1 cellular context compared by ENCODE assay signal in the genomic region with DNA sequence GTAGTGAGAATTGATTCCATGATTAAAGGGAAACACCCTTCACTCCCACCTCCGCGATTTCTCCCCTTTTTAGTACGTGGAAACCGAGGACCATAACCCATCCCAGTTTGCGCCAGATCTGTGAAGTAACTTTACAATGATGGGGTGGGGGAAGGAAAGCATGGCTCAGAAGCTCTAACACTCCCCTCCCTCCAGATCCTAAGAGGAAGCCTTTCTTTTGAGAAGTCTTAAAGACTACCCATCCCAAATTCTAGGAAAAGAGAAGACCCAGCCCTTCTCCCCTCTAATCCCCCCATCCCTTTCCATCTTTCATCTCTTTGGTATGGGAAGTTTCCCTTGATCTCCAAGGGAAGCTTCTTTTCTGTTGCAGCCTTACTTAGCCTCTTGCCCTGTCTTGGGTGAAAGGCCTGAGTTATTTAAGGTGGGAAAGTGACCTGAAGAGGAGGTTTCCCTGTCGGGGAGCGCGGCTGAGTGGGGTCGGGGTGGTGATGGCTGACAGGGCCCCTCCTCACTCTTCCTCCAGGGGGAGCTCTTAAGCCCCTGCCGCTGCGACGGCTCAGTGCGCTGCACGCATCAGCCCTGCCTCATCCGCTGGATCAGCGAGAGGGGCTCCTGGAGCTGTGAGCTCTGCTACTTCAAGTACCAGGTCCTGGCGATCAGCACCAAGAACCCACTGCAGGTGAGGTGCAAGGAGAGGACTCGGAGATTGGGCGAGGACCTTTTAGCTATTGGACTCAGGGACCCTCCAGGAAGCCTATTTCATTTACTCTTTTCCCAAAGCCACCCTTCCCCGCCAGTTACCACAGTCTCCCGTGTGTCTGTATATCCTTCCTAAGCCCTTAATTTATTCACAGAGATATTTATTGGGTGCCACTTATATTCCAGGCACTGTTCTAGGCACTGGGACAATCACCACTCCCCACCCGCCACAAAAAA.
TF ChIP-seq lines count a peak whose summit lies in the region.

No MANE protein-coding gene starts in this region.

TF ChIP-seq in K562, 482 proteins besides CTCF, POLR2A, EP300 and RAD21 (continued from another document and continues in another):
- TF ChIP-seq EGR1 (conservative IDR thresholded peaks at IDR 0.05), result no peak
- TF ChIP-seq MAFG (tag; conservative IDR thresholded peaks at IDR 0.05), result no peak
- TF ChIP-seq STAG1 (CRISPR knock-in tag; IDR thresholded peaks at IDR 0.05; ENCODE audit: borderline replicate concordance), result peak; percentile 20; the same call in 1 of the 2 replicates
- TF ChIP-seq CBX1 (IDR thresholded peaks at IDR 0.05; ENCODE audit: low read depth), result no peak
- TF ChIP-seq RFX7 (CRISPR knock-in tag; IDR thresholded peaks at IDR 0.05), result no peak
- TF ChIP-seq ZNF785 (CRISPR knock-in tag; IDR thresholded peaks at IDR 0.05), result no peak
- TF ChIP-seq ZNF57 (CRISPR knock-in tag; IDR thresholded peaks at IDR 0.05), result no peak
- TF ChIP-seq ZBTB5 (IDR thresholded peaks at IDR 0.05), result no peak
- no peak for TF ChIP-seq MCM3 (IDR thresholded peaks at IDR 0.05)
- TF ChIP-seq ZNF76 (CRISPR knock-in tag; IDR thresholded peaks at IDR 0.05; ENCODE audit: borderline replicate concordance), result no peak
- TF ChIP-seq NCOA6 (IDR thresholded peaks at IDR 0.05), result no peak
- TF ChIP-seq NFYB (IDR thresholded peaks at IDR 0.05; ENCODE audit: extremely low read depth, insufficient read length), result no peak
- TF ChIP-seq MCM2 (IDR thresholded peaks at IDR 0.05; ENCODE audit: low read depth), result no peak
- peak; percentile 89 for TF ChIP-seq ZBTB7A (IDR thresholded peaks at IDR 0.05; ENCODE audit: borderline replicate concordance, control insufficient read depth, low read depth, low read length)
- TF ChIP-seq ZNF282 (CRISPR knock-in tag; IDR thresholded peaks at IDR 0.05), result no peak
- TF ChIP-seq MTA3 (IDR thresholded peaks at IDR 0.05; ENCODE audit: borderline replicate concordance), result peak; percentile 60; the same call in 1 of the 2 replicates
- no peak for TF ChIP-seq ZBTB9 (CRISPR knock-in tag; IDR thresholded peaks at IDR 0.05)
- no peak; a peak in 1 of 4 replicates for TF ChIP-seq RCOR1 (IDR thresholded peaks at IDR 0.05; ENCODE audit: borderline replicate concordance in 1 of 2, low read depth in 2 of 2, low read length in 2 of 2)
- TF ChIP-seq CREBBP (IDR thresholded peaks at IDR 0.05; ENCODE audit: low read depth, low read length), result no peak
- TF ChIP-seq TAF15 (IDR thresholded peaks at IDR 0.05; ENCODE audit: low read depth, low read length), result no peak
- TF ChIP-seq ADNP (tag; IDR thresholded peaks at IDR 0.05), result no peak
- TF ChIP-seq CTBP1 (IDR thresholded peaks at IDR 0.05; ENCODE audit: borderline replicate concordance), result peak; percentile 68
- no peak for TF ChIP-seq FOXA3 (CRISPR knock-in tag; conservative IDR thresholded peaks at IDR 0.05 in 1 of 2, IDR thresholded peaks at IDR 0.05 in 1 of 2)
- no peak for TF ChIP-seq NUFIP1 (IDR thresholded peaks at IDR 0.05; ENCODE audit: partially characterized antibody)
- TF ChIP-seq, protein P1, sequence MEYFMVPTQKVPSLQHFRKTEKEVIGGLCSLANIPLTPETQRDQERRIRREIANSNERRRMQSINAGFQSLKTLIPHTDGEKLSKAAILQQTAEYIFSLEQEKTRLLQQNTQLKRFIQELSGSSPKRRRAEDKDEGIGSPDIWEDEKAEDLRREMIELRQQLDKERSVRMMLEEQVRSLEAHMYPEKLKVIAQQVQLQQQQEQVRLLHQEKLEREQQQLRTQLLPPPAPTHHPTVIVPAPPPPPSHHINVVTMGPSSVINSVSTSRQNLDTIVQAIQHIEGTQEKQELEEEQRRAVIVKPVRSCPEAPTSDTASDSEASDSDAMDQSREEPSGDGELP (CRISPR knock-in tag; IDR thresholded peaks at IDR 0.05; ENCODE audit: borderline replicate concordance), result peak; percentile 41; the same call in 1 of the 2 replicates
- TF ChIP-seq ZNF586 (CRISPR knock-in tag; conservative IDR thresholded peaks at IDR 0.05), result no peak
- TF ChIP-seq, protein P2, sequence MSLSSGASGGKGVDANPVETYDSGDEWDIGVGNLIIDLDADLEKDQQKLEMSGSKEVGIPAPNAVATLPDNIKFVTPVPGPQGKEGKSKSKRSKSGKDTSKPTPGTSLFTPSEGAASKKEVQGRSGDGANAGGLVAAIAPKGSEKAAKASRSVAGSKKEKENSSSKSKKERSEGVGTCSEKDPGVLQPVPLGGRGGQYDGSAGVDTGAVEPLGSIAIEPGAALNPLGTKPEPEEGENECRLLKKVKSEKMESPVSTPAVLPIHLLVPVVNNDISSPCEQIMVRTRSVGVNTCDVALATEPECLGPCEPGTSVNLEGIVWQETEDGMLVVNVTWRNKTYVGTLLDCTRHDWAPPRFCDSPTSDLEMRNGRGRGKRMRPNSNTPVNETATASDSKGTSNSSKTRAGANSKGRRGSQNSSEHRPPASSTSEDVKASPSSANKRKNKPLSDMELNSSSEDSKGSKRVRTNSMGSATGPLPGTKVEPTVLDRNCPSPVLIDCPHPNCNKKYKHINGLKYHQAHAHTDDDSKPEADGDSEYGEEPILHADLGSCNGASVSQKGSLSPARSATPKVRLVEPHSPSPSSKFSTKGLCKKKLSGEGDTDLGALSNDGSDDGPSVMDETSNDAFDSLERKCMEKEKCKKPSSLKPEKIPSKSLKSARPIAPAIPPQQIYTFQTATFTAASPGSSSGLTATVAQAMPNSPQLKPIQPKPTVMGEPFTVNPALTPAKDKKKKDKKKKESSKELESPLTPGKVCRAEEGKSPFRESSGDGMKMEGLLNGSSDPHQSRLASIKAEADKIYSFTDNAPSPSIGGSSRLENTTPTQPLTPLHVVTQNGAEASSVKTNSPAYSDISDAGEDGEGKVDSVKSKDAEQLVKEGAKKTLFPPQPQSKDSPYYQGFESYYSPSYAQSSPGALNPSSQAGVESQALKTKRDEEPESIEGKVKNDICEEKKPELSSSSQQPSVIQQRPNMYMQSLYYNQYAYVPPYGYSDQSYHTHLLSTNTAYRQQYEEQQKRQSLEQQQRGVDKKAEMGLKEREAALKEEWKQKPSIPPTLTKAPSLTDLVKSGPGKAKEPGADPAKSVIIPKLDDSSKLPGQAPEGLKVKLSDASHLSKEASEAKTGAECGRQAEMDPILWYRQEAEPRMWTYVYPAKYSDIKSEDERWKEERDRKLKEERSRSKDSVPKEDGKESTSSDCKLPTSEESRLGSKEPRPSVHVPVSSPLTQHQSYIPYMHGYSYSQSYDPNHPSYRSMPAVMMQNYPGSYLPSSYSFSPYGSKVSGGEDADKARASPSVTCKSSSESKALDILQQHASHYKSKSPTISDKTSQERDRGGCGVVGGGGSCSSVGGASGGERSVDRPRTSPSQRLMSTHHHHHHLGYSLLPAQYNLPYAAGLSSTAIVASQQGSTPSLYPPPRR (CRISPR knock-in tag; IDR thresholded peaks at IDR 0.05; ENCODE audit: borderline replicate concordance), result no peak
- TF ChIP-seq SFPQ (IDR thresholded peaks at IDR 0.05; ENCODE audit: low read depth, low read length), result no peak
- no peak for TF ChIP-seq CBFA2T2 (conservative IDR thresholded peaks at IDR 0.05)
- TF ChIP-seq HMG20A (CRISPR knock-in tag; conservative IDR thresholded peaks at IDR 0.05), result no peak
- no peak for TF ChIP-seq ZNF24 (IDR thresholded peaks at IDR 0.05)
- no peak for TF ChIP-seq VEZF1 (CRISPR knock-in tag; IDR thresholded peaks at IDR 0.05)
- no peak for TF ChIP-seq IFI16 (CRISPR knock-in tag; IDR thresholded peaks at IDR 0.05)
- peak in 1 of 2 experiments; percentile 60; a peak in 1 of 4 replicates for TF ChIP-seq MAZ (CRISPR knock-in tag; conservative IDR thresholded peaks at IDR 0.05 in 1 of 2, IDR thresholded peaks at IDR 0.05 in 1 of 2)
- 0 out of 2 replicates have a peak, but pooled peaks have one; percentile 7 for TF ChIP-seq JUN (IDR thresholded peaks at IDR 0.05; ENCODE audit: borderline replicate concordance, low read depth, low read length)
- no peak for TF ChIP-seq JUN (CRISPR knock-in tag; IDR thresholded peaks at IDR 0.05; ENCODE audit: borderline replicate concordance)
- no peak for TF ChIP-seq SOX6 (IDR thresholded peaks at IDR 0.05)
- TF ChIP-seq GTF2F1 (IDR thresholded peaks at IDR 0.05; ENCODE audit: low read depth, low read length), result no peak
- TF ChIP-seq HDAC1 (IDR thresholded peaks at IDR 0.05), result no peak
- 0 out of 4 replicates have a peak, but pooled peaks of 1 of the 2 experiments have one; percentile 16 for TF ChIP-seq KDM1A (IDR thresholded peaks at IDR 0.05)
- no peak for TF ChIP-seq MIER1 (IDR thresholded peaks at IDR 0.05; ENCODE audit: low read depth)
- TF ChIP-seq TCF7 (IDR thresholded peaks at IDR 0.05; ENCODE audit: borderline replicate concordance), result no peak
- TF ChIP-seq ATF4 (CRISPR knock-in tag; IDR thresholded peaks at IDR 0.05), result no peak
- no peak for TF ChIP-seq STAT5A (IDR thresholded peaks at IDR 0.05; ENCODE audit: borderline replicate concordance, low read length)
- no peak for TF ChIP-seq ELF1 (tag; IDR thresholded peaks at IDR 0.05)
- TF ChIP-seq, protein P3, sequence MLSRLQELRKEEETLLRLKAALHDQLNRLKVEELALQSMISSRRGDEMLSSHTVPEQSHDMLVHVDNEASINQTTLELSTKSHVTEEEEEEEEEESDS (CRISPR knock-in tag; IDR thresholded peaks at IDR 0.05), result no peak
- peak in 1 of 2 experiments; percentile 52; a peak in 1 of 4 replicates for TF ChIP-seq KDM4B (IDR thresholded peaks at IDR 0.05; ENCODE audit: borderline replicate concordance in 2 of 2, low read depth in 1 of 2)
- TF ChIP-seq, protein P4, sequence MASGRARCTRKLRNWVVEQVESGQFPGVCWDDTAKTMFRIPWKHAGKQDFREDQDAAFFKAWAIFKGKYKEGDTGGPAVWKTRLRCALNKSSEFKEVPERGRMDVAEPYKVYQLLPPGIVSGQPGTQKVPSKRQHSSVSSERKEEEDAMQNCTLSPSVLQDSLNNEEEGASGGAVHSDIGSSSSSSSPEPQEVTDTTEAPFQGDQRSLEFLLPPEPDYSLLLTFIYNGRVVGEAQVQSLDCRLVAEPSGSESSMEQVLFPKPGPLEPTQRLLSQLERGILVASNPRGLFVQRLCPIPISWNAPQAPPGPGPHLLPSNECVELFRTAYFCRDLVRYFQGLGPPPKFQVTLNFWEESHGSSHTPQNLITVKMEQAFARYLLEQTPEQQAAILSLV (tag; IDR thresholded peaks at IDR 0.05), result no peak
- no peak for TF ChIP-seq PHB2 (IDR thresholded peaks at IDR 0.05; ENCODE audit: low read depth)
- TF ChIP-seq ZNF408 (CRISPR knock-in tag; IDR thresholded peaks at IDR 0.05; ENCODE audit: low read depth), result no peak
